In the genomic region with DNA sequence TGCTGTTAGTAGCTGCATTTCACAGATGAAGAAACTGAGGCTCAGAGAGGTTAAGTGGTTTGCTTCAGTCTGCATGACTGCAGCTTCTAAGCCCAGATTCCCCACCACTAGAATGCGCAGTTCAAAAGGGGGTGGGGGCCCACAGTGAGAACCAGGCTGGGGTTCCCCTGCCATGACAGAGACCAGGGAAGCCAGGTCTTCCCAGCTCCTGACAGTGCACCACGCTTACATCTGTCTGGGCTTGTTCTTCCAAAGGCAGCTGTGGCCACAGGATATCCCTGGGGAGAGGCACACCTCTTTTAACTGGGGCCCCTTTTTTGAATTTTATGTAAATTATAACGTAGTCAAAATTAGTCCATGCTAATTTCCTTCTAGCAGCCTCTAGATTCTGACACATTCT, we compare ENCODE assay signal across 15 cellular contexts. TPM values are rescaled to one million over a fixed set of nuclear protein-coding genes. Genes with fewer than 3 reads are reported as not detected.
DNase-seq lines count a peak whose midpoint lies in the region; ATAC-seq and TF ChIP-seq lines count a peak whose summit lies in the region.
"Had no signal": no experiment of that assay in that cellular context is flagged by ENCODE, and none has a peak within 500 bp of the region (broad histone marks: within the 10 kb centered on the region; RNA-seq: fewer than 3 reads in every experiment).

No MANE protein-coding gene starts in this region.

- no peaks in the 10 kb centered on the region for H3K9me3 ChIP-seq in DOHH2 (ENCODE audit: control insufficient read depth, insufficient read depth, low read length)
- H3K9me3 ChIP-seq in gastroesophageal sphincter = no peaks in the 10 kb centered on the region
- H3K9me3 ChIP-seq in ascending aorta = no peaks in the 10 kb centered on the region
- H3K9me3 ChIP-seq: Peyer's patch had no signal

- ATAC-seq in gastroesophageal sphincter = no peak
- no peak for ATAC-seq in HG02623 (IDR thresholded peaks at IDR 0.05; ENCODE audit: unreplicated experiment)

- TF ChIP-seq EP300 in gastroesophageal sphincter (IDR thresholded peaks at IDR 0.05) = no peak

- TF ChIP-seq CTCF in DOHH2 (IDR thresholded peaks at IDR 0.05; ENCODE audit: low read depth, low read length, poor library complexity, severe bottlenecking) = no peak
- TF ChIP-seq CTCF in gastroesophageal sphincter (IDR thresholded peaks at IDR 0.05) = no peak
- TF ChIP-seq CTCF in ascending aorta (IDR thresholded peaks at IDR 0.05) = no peak

- peaks cover 11% of the 10 kb centered on the region for H3F3A ChIP-seq in DOHH2 (ENCODE audit: control insufficient read depth, insufficient read depth)

- peaks cover 46% of the 10 kb centered on the region for H3K36me3 ChIP-seq in DOHH2 (ENCODE audit: control insufficient read depth, low read length)
- peaks cover 0 to 28% of the 10 kb centered on the region in 2 donors for H3K36me3 ChIP-seq in gastroesophageal sphincter
- H3K36me3 ChIP-seq in ascending aorta = peaks cover 9 to 33% of the 10 kb centered on the region in 2 donors

- peak overlapping the region; percentile 84 for H3K4me3 ChIP-seq in DOHH2 (ENCODE audit: low read length)
- H3K4me3 ChIP-seq in gastroesophageal sphincter = no peak overlapping the region
- H3K4me3 ChIP-seq in skin epidermis = no peak overlapping the region
- no peak overlapping the region for H3K4me3 ChIP-seq in ascending aorta
- H3K4me3 ChIP-seq: Peyer's patch had no signal

- no peaks in the 10 kb centered on the region for H3K9me2 ChIP-seq in DOHH2 (replicated peaks; ENCODE audit: control insufficient read depth, low read length)

- peaks cover 10% of the 10 kb centered on the region; the same call in 1 of the 2 replicates for H4K20me1 ChIP-seq in DOHH2 (ENCODE audit: control insufficient read depth, insufficient read depth, low read depth, low read length)

- peaks cover 77% of the 10 kb centered on the region for H3K79me2 ChIP-seq in DOHH2 (ENCODE audit: control insufficient read depth, low read length)

- DNase-seq in NCI-H526 treated with DMSO at 0.1 percent for 48 hours (lab: John Stamatoyannopoulos, UW) (peak; percentile 91), NCI-H2107 (lab: John Stamatoyannopoulos, UW) (no peak), ascending aorta (ENCODE audit: low spot score in 2 of 2) (no peak), SKM-1 treated with dmso at 0.1 percent for 144 hours (lab: John Stamatoyannopoulos, UW; ENCODE audit: unreplicated experiment) (no peak)
- DNase-seq: activated naive CD4-positive, alpha-beta T cell treated with Interleukin-2 at 50 U/mL for 16 hours; dermis blood vessel endothelial cell; NCI-H1694 treated with DMSO at 0.1 percent for 48 hours; NCI-H524; nephron progenitor cell; Peyer's patch; retina had no signal

- H3K4me2 ChIP-seq in DOHH2 (ENCODE audit: low read length) = peak overlapping the region; percentile 87

- H3K27me3 ChIP-seq in DOHH2 (ENCODE audit: control insufficient read depth, low read length) (no peaks in the 10 kb centered on the region), gastroesophageal sphincter (no peaks in the 10 kb centered on the region), ascending aorta (no peaks in the 10 kb centered on the region)
- H3K27me3 ChIP-seq: Peyer's patch had no signal

- intact Hi-C loops in ascending aorta (cut with DNase I) = loop anchor here (10.0 kb wide), 1 partner anchor 438 kb away; a partner anchor contains a TSS

- 77% methylated on average over 3 of the region's 3 CpGs; no CpG with 5 or more reads in 1 of the 2 donors for WGBS in gastroesophageal sphincter (ENCODE audit: low coverage in 1 of 2), 2 donors

- H3K27ac ChIP-seq in DOHH2 (ENCODE audit: low read depth, low read length) (peak overlapping the region; percentile 54), gastroesophageal sphincter (peak overlapping the region in 3 of 4 donors; percentile 91 to 100 (median 96)), skin epidermis (peak overlapping the region in 12 of 21 experiments; percentile 2 to 95 (median 28)), ascending aorta (no peak overlapping the region)

- peaks cover 58% of the 10 kb centered on the region for H3K4me1 ChIP-seq in DOHH2 (ENCODE audit: control insufficient read depth, low read length)
- peaks cover 5 to 96% (median 56%) of the 10 kb centered on the region in 3 donors for H3K4me1 ChIP-seq in gastroesophageal sphincter
- peaks cover 21 to 34% of the 10 kb centered on the region in 2 donors for H3K4me1 ChIP-seq in ascending aorta

- no peak for TF ChIP-seq POLR2A in gastroesophageal sphincter (IDR thresholded peaks at IDR 0.05)

RNA-seq across cellular contexts. Expression of a gene that starts 5.3 kb away (rescaled TPM):
- 10 to 100 TPM; 27.1 to 47.9 (median 43.1) TPM for total RNA-seq in gastroesophageal sphincter
- total RNA-seq in ascending aorta = 41.4 TPM

RNA-seq across cellular contexts. Expression of a gene that starts 21.6 kb away (rescaled TPM):
- total RNA-seq in gastroesophageal sphincter (1 to 10 TPM; 1.6 to 3.4 (median 2.3) TPM), ascending aorta (not detected)

Comparison
In these comparisons a context has a peak if more than half of its experiments do, and no peak if none do; other contexts are left out.
1. H3K27ac ChIP-seq: peak in DOHH2 (single experiment), gastroesophageal sphincter (3 of 4) and skin epidermis (12 of 21); none in ascending aorta (0 of 2).